In genomic region chr19:32695451-32695850, GRCh38 we compare ENCODE assay signal across 8 cellular contexts. TPM values are rescaled to one million over a fixed set of nuclear protein-coding genes. Genes with fewer than 3 reads are reported as not detected.
A peak's percentile ranks its signal among the peaks of the same experiment; 100 is the strongest.
DNase-seq lines count a peak whose midpoint lies in the region; ATAC-seq and TF ChIP-seq lines count a peak whose summit lies in the region.
"Not testable (repeated sequence)": the region's sequence is repeated elsewhere in the genome, so short reads cannot be mapped to it uniquely, and the experiment has no call there.

No MANE protein-coding gene starts in this region.

- peak overlapping the region; percentile 15 for H3K27ac Mint-ChIP-seq in CD4-positive, alpha-beta T cell
- H3K27ac Mint-ChIP-seq in activated T-helper 2 cell treated with anti-CD3 and anti-CD28 coated beads, Interferon-gamma antibody, Interleukin-2, Interleukin-4, amounts not matched to agents 10 μg/mL and 5 μg/mL and 100 μg/mL, durations not matched to agents 14 hours and 24 hours and 36 hours; stimulated activated naive CD8-positive, alpha-beta T cell treated with anti-CD3 and anti-CD28 coated beads, Interleukin-15, amount 100 ng/mL, for 72 hours: not testable (repeated sequence)
- peak overlapping the region in 1 of 2 donors; percentile 88 for H3K27ac Mint-ChIP-seq in effector memory CD8-positive, alpha-beta T cell
- peak overlapping the region; percentile 30 to 96 for H3K27ac Mint-ChIP-seq in natural killer cell treated with Interleukin-12 subunit alpha and Interleukin-12 subunit beta and Interleukin-15 and Interleukin-18, amount 100 ng/mL, for 72 hours

- H3K4me3 Mint-ChIP-seq in CD4-positive, alpha-beta T cell: peak overlapping the region; percentile 70
- peak overlapping the region; percentile 71 for H3K4me3 Mint-ChIP-seq in activated T-helper 2 cell treated with anti-CD3 and anti-CD28 coated beads, Interferon-gamma antibody, Interleukin-2, Interleukin-4, amounts not matched to agents 10 μg/mL and 5 μg/mL and 100 μg/mL, durations not matched to agents 14 hours and 24 hours and 36 hours (ENCODE audit: low read depth)
- peak overlapping the region; percentile 8 to 95 for H3K4me3 Mint-ChIP-seq in effector memory CD8-positive, alpha-beta T cell
- H3K4me3 Mint-ChIP-seq in natural killer cell treated with Interleukin-12 subunit alpha and Interleukin-12 subunit beta and Interleukin-15 and Interleukin-18, amount 100 ng/mL, for 72 hours: peak overlapping the region; percentile 63
- H3K4me3 Mint-ChIP-seq in stimulated activated naive CD8-positive, alpha-beta T cell treated with anti-CD3 and anti-CD28 coated beads, Interleukin-15, amount 100 ng/mL, for 72 hours: peak overlapping the region; percentile 48 to 72

- not testable (repeated sequence) for H3K27me3 Mint-ChIP-seq in CD4-positive, alpha-beta T cell; activated T-helper 2 cell treated with anti-CD3 and anti-CD28 coated beads, Interferon-gamma antibody, Interleukin-2, Interleukin-4, amounts not matched to agents 10 μg/mL and 5 μg/mL and 100 μg/mL, durations not matched to agents 14 hours and 24 hours and 36 hours (ENCODE audit: low read depth); effector memory CD8-positive, alpha-beta T cell; natural killer cell treated with Interleukin-12 subunit alpha and Interleukin-12 subunit beta and Interleukin-15 and Interleukin-18, amount 100 ng/mL, for 72 hours; stimulated activated naive CD8-positive, alpha-beta T cell treated with anti-CD3 and anti-CD28 coated beads, Interleukin-15, amount 100 ng/mL, for 72 hours

- intact Hi-C loops in CD4-positive, alpha-beta T cell (cut with DNase I, micrococcal nuclease): loop anchor here in 1 of 2 experiments (10.0 kb wide), 1 partner anchor 49 kb away; no protein-coding TSS in a partner anchor
- intact Hi-C loops in activated T-helper 2 cell treated with anti-CD3 and anti-CD28 coated beads, Interferon-gamma antibody, Interleukin-2, Interleukin-4, amounts not matched to agents 10 μg/mL and 5 μg/mL and 100 μg/mL, durations not matched to agents 14 hours and 24 hours and 36 hours (cut with micrococcal nuclease): not testable (repeated sequence)

- not testable (repeated sequence) for ATAC-seq in CD4-positive, alpha-beta T cell (ENCODE audit: poor library complexity); effector memory CD8-positive, alpha-beta T cell (replicated peaks); natural killer cell treated with Interleukin-12 subunit alpha and Interleukin-12 subunit beta and Interleukin-15 and Interleukin-18, amount 100 ng/mL, for 72 hours; stimulated activated naive CD8-positive, alpha-beta T cell treated with anti-CD3 and anti-CD28 coated beads, Interleukin-15, amount 100 ng/mL, for 72 hours

- not testable (repeated sequence) for H3K27ac ChIP-seq in CD4-positive, alpha-beta T cell (ENCODE audit: low read depth, low read length)
- peak overlapping the region; percentile 10; the same call in 1 of the 2 replicates for H3K27ac ChIP-seq in VCaP

- not testable (repeated sequence) for H3K9me3 ChIP-seq in CD4-positive, alpha-beta T cell (ENCODE audit: control insufficient read depth, low read length)

- peaks cover 70% of the 10 kb centered on the region for H3K4me1 Mint-ChIP-seq in CD4-positive, alpha-beta T cell (ENCODE audit: low read depth)
- peaks cover 54% of the 10 kb centered on the region for H3K4me1 Mint-ChIP-seq in activated T-helper 2 cell treated with anti-CD3 and anti-CD28 coated beads, Interferon-gamma antibody, Interleukin-2, Interleukin-4, amounts not matched to agents 10 μg/mL and 5 μg/mL and 100 μg/mL, durations not matched to agents 14 hours and 24 hours and 36 hours (ENCODE audit: low read depth)
- peaks cover 55 to 69% of the 10 kb centered on the region in 2 donors for H3K4me1 Mint-ChIP-seq in effector memory CD8-positive, alpha-beta T cell (ENCODE audit: low read depth in 2 of 2)
- H3K4me1 Mint-ChIP-seq in natural killer cell treated with Interleukin-12 subunit alpha and Interleukin-12 subunit beta and Interleukin-15 and Interleukin-18, amount 100 ng/mL, for 72 hours (ENCODE audit: low read depth in 2 of 2): peaks cover 62 to 72% of the 10 kb centered on the region in 2 donors
- H3K4me1 Mint-ChIP-seq in stimulated activated naive CD8-positive, alpha-beta T cell treated with anti-CD3 and anti-CD28 coated beads, Interleukin-15, amount 100 ng/mL, for 72 hours: peaks cover 77% of the 10 kb centered on the region

- not testable (repeated sequence) for DNase-seq in CD4-positive, alpha-beta T cell; activated T-helper 2 cell treated with anti-CD3 and anti-CD28 coated beads, Interferon-gamma antibody, Interleukin-2, Interleukin-4, amounts not matched to agents 10 μg/mL and 5 μg/mL and 100 μg/mL, durations not matched to agents 14 hours and 24 hours and 36 hours (ENCODE audit: low spot score); effector memory CD8-positive, alpha-beta T cell; natural killer cell treated with Interleukin-12 subunit alpha and Interleukin-12 subunit beta and Interleukin-15 and Interleukin-18, amount 100 ng/mL, for 72 hours (ENCODE audit: low spot score); stimulated activated naive CD8-positive, alpha-beta T cell treated with anti-CD3 and anti-CD28 coated beads, Interleukin-15, amount 100 ng/mL, for 72 hours
- DNase-seq in Kasumi-1 (lab: John Stamatoyannopoulos, UW) (peak; percentile 28 to 45), SIG-M5 treated with dmso at 0.1 percent for 504 hours (lab: John Stamatoyannopoulos, UW; ENCODE audit: unreplicated experiment) (peak; percentile 63)

- CTCF ChIA-PET in CD4-positive, alpha-beta T cell (lab: Charles Lee): not testable (repeated sequence)

- not testable (repeated sequence) for H3K9me3 Mint-ChIP-seq in CD4-positive, alpha-beta T cell; activated T-helper 2 cell treated with anti-CD3 and anti-CD28 coated beads, Interferon-gamma antibody, Interleukin-2, Interleukin-4, amounts not matched to agents 10 μg/mL and 5 μg/mL and 100 μg/mL, durations not matched to agents 14 hours and 24 hours and 36 hours; effector memory CD8-positive, alpha-beta T cell; natural killer cell treated with Interleukin-12 subunit alpha and Interleukin-12 subunit beta and Interleukin-15 and Interleukin-18, amount 100 ng/mL, for 72 hours; stimulated activated naive CD8-positive, alpha-beta T cell treated with anti-CD3 and anti-CD28 coated beads, Interleukin-15, amount 100 ng/mL, for 72 hours

- POLR2A ChIA-PET in CD4-positive, alpha-beta T cell (lab: Charles Lee): not testable (repeated sequence)

- not testable (repeated sequence) for TF ChIP-seq CTCF in CD4-positive, alpha-beta T cell (IDR thresholded peaks at IDR 0.05); VCaP (conservative IDR thresholded peaks at IDR 0.05)

- peaks cover 67% of the 10 kb centered on the region for H3K36me3 Mint-ChIP-seq in CD4-positive, alpha-beta T cell (ENCODE audit: low read depth)
- peaks cover 79% of the 10 kb centered on the region for H3K36me3 Mint-ChIP-seq in activated T-helper 2 cell treated with anti-CD3 and anti-CD28 coated beads, Interferon-gamma antibody, Interleukin-2, Interleukin-4, amounts not matched to agents 10 μg/mL and 5 μg/mL and 100 μg/mL, durations not matched to agents 14 hours and 24 hours and 36 hours (ENCODE audit: low read depth)
- peaks cover 35% of the 10 kb centered on the region for H3K36me3 Mint-ChIP-seq in effector memory CD8-positive, alpha-beta T cell (ENCODE audit: insufficient read depth)
- peaks cover 34% of the 10 kb centered on the region for H3K36me3 Mint-ChIP-seq in natural killer cell treated with Interleukin-12 subunit alpha and Interleukin-12 subunit beta and Interleukin-15 and Interleukin-18, amount 100 ng/mL, for 72 hours

- not testable (repeated sequence) for H3K27me3 ChIP-seq in CD4-positive, alpha-beta T cell (ENCODE audit: control insufficient read depth, insufficient read depth, low read length)

RNA-seq across cellular contexts. Expression of gene NUDT19, which starts 3.8 kb away (rescaled TPM):
- total RNA-seq in CD4-positive, alpha-beta T cell: 1 to 10 TPM; 7.9 to 8.2 TPM
- total RNA-seq in activated T-helper 2 cell treated with anti-CD3 and anti-CD28 coated beads, Interferon-gamma antibody, Interleukin-2, Interleukin-4, amounts not matched to agents 10 μg/mL and 5 μg/mL and 100 μg/mL, durations not matched to agents 14 hours and 24 hours and 36 hours: 25.0 and 25.6 TPM in 2 replicates
- total RNA-seq in natural killer cell treated with Interleukin-12 subunit alpha and Interleukin-12 subunit beta and Interleukin-15 and Interleukin-18, amount 100 ng/mL, for 72 hours: 10 to 100 TPM; 19.6 to 21.7 TPM

RNA-seq across cellular contexts. Expression of gene RGS9BP, which starts 19.8 kb away (rescaled TPM):
- total RNA-seq in CD4-positive, alpha-beta T cell: under 1 TPM in 1 of 2 experiments, not detected in 1; 0.14 TPM
- 0.21 TPM in 2 replicates for total RNA-seq in activated T-helper 2 cell treated with anti-CD3 and anti-CD28 coated beads, Interferon-gamma antibody, Interleukin-2, Interleukin-4, amounts not matched to agents 10 μg/mL and 5 μg/mL and 100 μg/mL, durations not matched to agents 14 hours and 24 hours and 36 hours
- under 1 TPM in 1 of 2 donors, not detected in 1; 0.20 TPM for total RNA-seq in natural killer cell treated with Interleukin-12 subunit alpha and Interleukin-12 subunit beta and Interleukin-15 and Interleukin-18, amount 100 ng/mL, for 72 hours

RNA-seq across cellular contexts. Expression of gene ANKRD27, which starts 20.5 kb away (rescaled TPM):
- total RNA-seq in CD4-positive, alpha-beta T cell: 10 to 100 TPM; 16.5 to 17.6 TPM
- total RNA-seq in activated T-helper 2 cell treated with anti-CD3 and anti-CD28 coated beads, Interferon-gamma antibody, Interleukin-2, Interleukin-4, amounts not matched to agents 10 μg/mL and 5 μg/mL and 100 μg/mL, durations not matched to agents 14 hours and 24 hours and 36 hours: 35.6 and 38.3 TPM in 2 replicates
- 10 to 100 TPM; 47.3 to 55.6 TPM for total RNA-seq in natural killer cell treated with Interleukin-12 subunit alpha and Interleukin-12 subunit beta and Interleukin-15 and Interleukin-18, amount 100 ng/mL, for 72 hours

RNA-seq across cellular contexts. Expression of gene TDRD12, which starts 24.1 kb away (rescaled TPM):
- total RNA-seq in CD4-positive, alpha-beta T cell: under 1 TPM; 0.14 to 0.22 TPM
- total RNA-seq in activated T-helper 2 cell treated with anti-CD3 and anti-CD28 coated beads, Interferon-gamma antibody, Interleukin-2, Interleukin-4, amounts not matched to agents 10 μg/mL and 5 μg/mL and 100 μg/mL, durations not matched to agents 14 hours and 24 hours and 36 hours: 0.07 TPM in 1 of 2 replicates, not detected in the other
- under 1 TPM in 1 of 2 donors, not detected in 1; 0.29 TPM for total RNA-seq in natural killer cell treated with Interleukin-12 subunit alpha and Interleukin-12 subunit beta and Interleukin-15 and Interleukin-18, amount 100 ng/mL, for 72 hours
